Comparison of ENCODE assay signal across 22 cellular contexts in genomic region chr6:72709436-72709835, GRCh38.
DNase-seq lines count a peak whose midpoint lies in the region; ATAC-seq and TF ChIP-seq lines count a peak whose summit lies in the region.
"Had no signal": no experiment of that assay in that cellular context is flagged by ENCODE, and none has a peak within 500 bp of the region (broad histone marks: within the 10 kb centered on the region; RNA-seq: fewer than 3 reads in every experiment).

No MANE protein-coding gene starts in this region.

- H3K36me3 ChIP-seq in adipocyte (ENCODE audit: control insufficient read depth, insufficient read depth, low read length, severe bottlenecking), result no peaks in the 10 kb centered on the region
- no peaks in the 10 kb centered on the region for H3K36me3 ChIP-seq in stomach

- H3K4me3 ChIP-seq in adipocyte (ENCODE audit: low read length), result no peak overlapping the region
- no peak overlapping the region for H3K4me3 ChIP-seq in stomach

- 56 to 96% (median 75%) methylated on average over 1 of the region's 1 CpG for WGBS in stomach, 5 donors

- no peak for TF ChIP-seq CTCF in natural killer cell (IDR thresholded peaks at IDR 0.05)
- TF ChIP-seq CTCF in stomach (IDR thresholded peaks at IDR 0.05), result no peak

- POLR2A ChIA-PET in T-cell (lab: Charles Lee), result no interaction called here

- CTCF ChIA-PET in T-cell (lab: Charles Lee), result no interaction called here

- H3K4me3 Mint-ChIP-seq in natural killer cell (no peak overlapping the region), T-cell (no peak overlapping the region)
- H3K4me3 Mint-ChIP-seq: B cell; CD4-positive, CD25-positive, alpha-beta regulatory T cell had no signal

- peaks cover 0 to 19% of the 10 kb centered on the region in 2 donors for H3K4me1 Mint-ChIP-seq in natural killer cell
- H3K4me1 Mint-ChIP-seq in T-cell, result no peaks in the 10 kb centered on the region
- H3K4me1 Mint-ChIP-seq: B cell had no signal

- H3K9ac ChIP-seq in adipocyte (ENCODE audit: low read length), result no peak overlapping the region

- DNase-seq in GM03348 (ENCODE audit: low spot score) (peak; percentile 13), adipocyte (ENCODE audit: low read depth) (peak; percentile 84), fibroblast of peridontal ligament (ENCODE audit: extremely low read depth) (peak; percentile 92), natural killer cell (no peak), stomach (no peak), T-cell (no peak), NCI-H1048 (lab: John Stamatoyannopoulos, UW) (no peak)
- DNase-seq: CD4-positive, CD25-positive, alpha-beta regulatory T cell; DMS79; Karpas-422; MV-4-11; NCI-H1694; NCI-H2081; NCI-H2171; NCI-H345; NCI-H524; NCI-H774; NK-92 treated with Interleukin-12 subunit alpha and Interleukin-12 subunit beta, amount 100 ng/mL, for 24 hours; SIG-M5 had no signal

- intact Hi-C loops in natural killer cell (cut with micrococcal nuclease), result no loop called here
- intact Hi-C loops in stomach (cut with DNase I; ENCODE audit: low total_unique reads), result no loop called here

- H3K27me3 ChIP-seq in adipocyte (replicated peaks; ENCODE audit: control insufficient read depth, insufficient read depth, low read length) (no peaks in the 10 kb centered on the region), stomach (no peaks in the 10 kb centered on the region)

- H3K27me3 Mint-ChIP-seq in natural killer cell (ENCODE audit: low read depth in 2 of 2), result no peaks in the 10 kb centered on the region
- no peaks in the 10 kb centered on the region for H3K27me3 Mint-ChIP-seq in T-cell
- H3K27me3 Mint-ChIP-seq: B cell; CD4-positive, CD25-positive, alpha-beta regulatory T cell had no signal

- TF ChIP-seq POLR2A in stomach (IDR thresholded peaks at IDR 0.05), result no peak

- peaks cover 21% of the 10 kb centered on the region for H3K36me3 Mint-ChIP-seq in natural killer cell
- peaks cover 20% of the 10 kb centered on the region for H3K36me3 Mint-ChIP-seq in T-cell

- H3K9me3 ChIP-seq in adipocyte (ENCODE audit: control insufficient read depth, low read length) (peaks cover 15% of the 10 kb centered on the region), stomach (peaks cover 0 to 13% (median 6%) of the 10 kb centered on the region in 4 donors)

- H3K4me1 ChIP-seq in adipocyte (ENCODE audit: control insufficient read depth, insufficient read depth, low read length) (no peaks in the 10 kb centered on the region), stomach (no peaks in the 10 kb centered on the region)

- H3K27ac Mint-ChIP-seq in natural killer cell, result no peak overlapping the region
- H3K27ac Mint-ChIP-seq in T-cell, result no peak overlapping the region
- H3K27ac Mint-ChIP-seq: B cell; CD4-positive, CD25-positive, alpha-beta regulatory T cell had no signal

- ATAC-seq in natural killer cell (no peak), T-cell (replicated peaks in 1 of 4) (no peak)
- ATAC-seq: Panc1, SK-N-SH treated with all-trans-retinoic acid at 6 μM for 48 hours had no signal

- H3K9me3 Mint-ChIP-seq in natural killer cell (peaks cover 7 to 11% of the 10 kb centered on the region in 2 donors), T-cell (peaks cover 5 to 18% (median 13%) of the 10 kb centered on the region in 3 donors)

- H3K27ac ChIP-seq in stomach, result no peak overlapping the region

- TF ChIP-seq EP300 in stomach (IDR thresholded peaks at IDR 0.05), result no peak

Comparison
In these comparisons a context has a peak if more than half of its experiments do, and no peak if none do; other contexts are left out.
1. DNase-seq: peak in GM03348 (single experiment), adipocyte (single experiment) and fibroblast of peridontal ligament (single experiment); none in natural killer cell (single experiment), stomach (single experiment), T-cell (0 of 34) and NCI-H1048 (single experiment).